In the genomic region with DNA sequence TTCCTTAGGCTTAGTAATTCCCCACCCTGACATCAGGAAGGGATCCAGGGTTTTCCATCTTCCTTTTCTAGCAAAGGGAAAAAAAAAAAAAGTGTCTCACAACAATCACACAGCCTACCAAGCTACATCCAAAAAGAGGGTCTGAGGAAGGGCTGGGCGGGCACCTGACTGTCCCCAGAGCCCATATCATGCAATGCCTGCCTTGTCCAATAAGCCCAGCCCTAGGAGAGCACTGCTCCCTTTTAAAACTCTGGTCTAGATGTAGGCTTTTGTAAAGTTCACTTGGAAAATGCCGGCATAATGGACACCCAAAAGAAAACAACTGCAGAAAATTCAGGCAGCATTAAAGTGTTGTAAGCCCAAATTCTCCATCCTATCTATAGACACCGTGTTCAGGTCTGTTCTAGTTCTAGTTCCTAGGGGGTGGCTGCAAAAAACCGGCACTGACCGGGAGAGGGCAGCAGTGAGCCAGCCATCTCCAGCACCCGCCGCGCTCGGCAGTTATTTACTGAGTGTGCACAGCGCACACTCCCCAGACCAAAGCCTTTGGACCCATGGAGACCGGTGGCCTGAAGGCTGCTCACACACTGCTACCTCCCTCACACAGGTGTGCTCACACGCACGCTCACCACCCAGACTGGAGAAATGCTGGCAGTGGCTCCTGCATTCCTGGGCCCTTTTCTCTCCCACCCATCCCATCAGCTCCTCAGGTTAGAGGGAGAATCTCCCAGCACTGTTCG, we compare ENCODE assay signal across 8 cellular contexts. TPM values are rescaled to one million over a fixed set of nuclear protein-coding genes. Genes with fewer than 3 reads are reported as not detected.
DNase-seq lines count a peak whose midpoint lies in the region; ATAC-seq and TF ChIP-seq lines count a peak whose summit lies in the region.

No MANE protein-coding gene starts in this region.

- H3K27me3 ChIP-seq in MM.1S (replicated peaks; ENCODE audit: insufficient read depth, low read length) (no peaks in the 10 kb centered on the region), trophoblast cell (ENCODE audit: insufficient read depth, low read length) (no peaks in the 10 kb centered on the region), transverse colon (peaks cover 5% of the 10 kb centered on the region)

- H3K27ac ChIP-seq in MM.1S (ENCODE audit: low read length) (no peak overlapping the region), trophoblast cell (ENCODE audit: low read depth, low read length) (no peak overlapping the region), transverse colon (no peak overlapping the region)

- no peak overlapping the region for H2BK12ac ChIP-seq in trophoblast cell (ENCODE audit: low read length)

- no peak overlapping the region for H2BK5ac ChIP-seq in trophoblast cell (ENCODE audit: low read depth, low read length, poor library complexity)

- no peak for TF ChIP-seq EP300 in transverse colon (IDR thresholded peaks at IDR 0.05; ENCODE audit: low read depth)

- H3K9ac ChIP-seq in MM.1S (ENCODE audit: low read length), result no peak overlapping the region
- H3K9ac ChIP-seq in trophoblast cell (ENCODE audit: low read length), result no peak overlapping the region

- no CpG with 5 or more reads among the region's 14 CpGs for WGBS in trophoblast cell (ENCODE audit: extremely low coverage, insufficient coverage, insufficient read length)
- WGBS in transverse colon (ENCODE audit: low coverage in 1 of 2), 2 donors, result 13 to 22% methylated on average over 4 to 14 of the region's 14 CpGs

- H2AFZ ChIP-seq in MM.1S (ENCODE audit: low read length), result no peak overlapping the region
- H2AFZ ChIP-seq in trophoblast cell (ENCODE audit: insufficient read depth, low read length, poor library complexity), result no peak overlapping the region

- no peaks in the 10 kb centered on the region for H3F3A ChIP-seq in MM.1S (ENCODE audit: insufficient read depth, low read length)

- TF ChIP-seq CTCF in MM.1S (IDR thresholded peaks at IDR 0.05; ENCODE audit: low read length), result peak; percentile 99
- TF ChIP-seq CTCF in transverse colon (IDR thresholded peaks at IDR 0.05), result peak; percentile 89 to 93 (median 91)

- H4K8ac ChIP-seq in trophoblast cell (ENCODE audit: low read depth, low read length), result no peak overlapping the region

- no peaks in the 10 kb centered on the region for H3K79me1 ChIP-seq in trophoblast cell (ENCODE audit: low read length)

- no peak overlapping the region for H3K23ac ChIP-seq in trophoblast cell (ENCODE audit: low read length)

- no peak overlapping the region for H4K91ac ChIP-seq in trophoblast cell (ENCODE audit: low read depth, low read length)

- ATAC-seq in GM21723 (IDR thresholded peaks at IDR 0.05; ENCODE audit: unreplicated experiment), result peak; percentile 85

- H3K4me3 ChIP-seq in MM.1S (ENCODE audit: low read length) (no peak overlapping the region), trophoblast cell (ENCODE audit: low read depth, low read length) (no peak overlapping the region), transverse colon (no peak overlapping the region)

- H2AK5ac ChIP-seq in trophoblast cell (ENCODE audit: low read length), result no peak overlapping the region

- H3K36me3 ChIP-seq in MM.1S (replicated peaks; ENCODE audit: insufficient read depth, low read length), result no peaks in the 10 kb centered on the region
- peaks cover 56 to 65% of the 10 kb centered on the region in 2 experiments for H3K36me3 ChIP-seq in trophoblast cell (ENCODE audit: control insufficient read depth in 1 of 2, insufficient read depth in 2 of 2, low read length in 2 of 2)
- no peaks in the 10 kb centered on the region for H3K36me3 ChIP-seq in transverse colon

- no peak for TF ChIP-seq POLR2A in transverse colon (IDR thresholded peaks at IDR 0.05)

- H3K14ac ChIP-seq in trophoblast cell (ENCODE audit: low read length), result no peak overlapping the region

- H3K4ac ChIP-seq in trophoblast cell (ENCODE audit: low read depth, low read length), result no peak overlapping the region

- peak; percentile 63 for DNase-seq in DMS114 treated with DMSO at 0.1 percent for 48 hours (lab: John Stamatoyannopoulos, UW; ENCODE audit: unreplicated experiment)
- DNase-seq in MM.1S, result peak; percentile 84
- peak; percentile 87 for DNase-seq in SK-MEL-5 (ENCODE audit: low read depth, low spot score)
- DNase-seq in activated gamma-delta T cell treated with anti-CD3 and anti-CD28 coated beads, Interleukin-2, amount 50 U/mL, for 16 hours (ENCODE audit: low read depth), result peak; percentile 71
- DNase-seq in glomerular visceral epithelial cell (ENCODE audit: extremely low spot score), result peak; percentile 71
- DNase-seq in trophoblast cell, result peak; percentile 71 to 88
- DNase-seq in transverse colon, result peak; percentile 87

- H3K18ac ChIP-seq in trophoblast cell (ENCODE audit: low read length), result no peak overlapping the region

- intact Hi-C loops in transverse colon (cut with DNase I; ENCODE audit: low total_unique reads), result loop anchor here (2.0 kb wide), 1 partner anchor 147 kb away; no protein-coding TSS in a partner anchor

- H3K4me1 ChIP-seq in MM.1S (ENCODE audit: low read length) (peaks cover 5% of the 10 kb centered on the region; the same call in 1 of the 2 replicates), trophoblast cell (ENCODE audit: control insufficient read depth in 1 of 2, insufficient read depth in 2 of 2, low read length in 2 of 2) (no peaks in the 10 kb centered on the region), transverse colon (peaks cover 3 to 18% (median 7%) of the 10 kb centered on the region in 4 donors)

- H2BK120ac ChIP-seq in trophoblast cell (ENCODE audit: insufficient read depth, low read length, poor library complexity), result no peak overlapping the region

- H3K79me2 ChIP-seq in MM.1S (ENCODE audit: low read length) (no peaks in the 10 kb centered on the region), trophoblast cell (ENCODE audit: control insufficient read depth, insufficient read depth, low read length, poor library complexity) (no peaks in the 10 kb centered on the region)

- H3K4me2 ChIP-seq in MM.1S (ENCODE audit: low read depth, low read length) (peak overlapping the region; percentile 13; the same call in 1 of the 2 replicates), trophoblast cell (ENCODE audit: low read length) (no peak overlapping the region)

- H4K20me1 ChIP-seq in MM.1S (ENCODE audit: insufficient read depth, low read length), result no peaks in the 10 kb centered on the region

- no peaks in the 10 kb centered on the region for H3K9me2 ChIP-seq in MM.1S (replicated peaks; ENCODE audit: insufficient read depth, low read length)

- no peak overlapping the region for H4K12ac ChIP-seq in trophoblast cell (ENCODE audit: low read depth, low read length)

- in situ Hi-C loops in SK-MEL-5 (cut with HindIII; ENCODE audit: low pct_unique_long_range_greater_than_20kb, low sequenced_read_pairs), result no loop called here
- in situ Hi-C loops in transverse colon (cut with MboI; ENCODE audit: low pct_ligation_motif_present in 1 of 4, low pct_unique_long_range_greater_than_20kb in 1 of 4, low sequenced_read_pairs in 3 of 4), result loop anchor here in 1 of 4 donors (5.0 kb wide), 1 partner anchor 150 kb away; no protein-coding TSS in a partner anchor

- H3K9me3 ChIP-seq in MM.1S (replicated peaks; ENCODE audit: insufficient read depth, low read length) (no peaks in the 10 kb centered on the region), trophoblast cell (ENCODE audit: insufficient read depth, low read depth, low read length) (no peaks in the 10 kb centered on the region), transverse colon (no peaks in the 10 kb centered on the region)

RNA-seq across cellular contexts. Expression of a gene that starts 48.7 kb away (rescaled TPM):
- total RNA-seq in SK-MEL-5 (2014; rRNA removed; shearing (Covaris generic)), result 2.8 and 4.6 TPM in 2 replicates
- 12.7 and 14.4 TPM in 2 replicates for polyA plus RNA-seq in SK-MEL-5 (2015; cell fraction: cytosol; rRNA removed)
- polyA plus RNA-seq in SK-MEL-5 (2015; cell fraction: nucleus; rRNA removed), result 6.8 and 9.9 TPM in 2 replicates
- polyA plus RNA-seq in trophoblast cell (2013), result 124 and 125 TPM in 2 replicates
- total RNA-seq in transverse colon, result 10 to 100 TPM; 11.7 to 25.8 (median 16.1) TPM
